12 cellular contexts compared by ENCODE assay signal in genomic region chr10:79025113-79025832, GRCh38. TPM values are rescaled to one million over a fixed set of nuclear protein-coding genes. Genes with fewer than 3 reads are reported as not detected.
A peak's percentile ranks its signal among the peaks of the same experiment; 100 is the strongest.
DNase-seq lines count a peak whose midpoint lies in the region; TF ChIP-seq lines count a peak whose summit lies in the region.
"Had no signal": no experiment of that assay in that cellular context is flagged by ENCODE, and none has a peak within 500 bp of the region (broad histone marks: within the 10 kb centered on the region; RNA-seq: fewer than 3 reads in every experiment).

No MANE protein-coding gene starts in this region.

- H3K27ac Mint-ChIP-seq in activated CD4-positive, alpha-beta T cell treated with anti-CD3 and anti-CD28 coated beads, Interleukin-2, amount 10 ng/mL, durations not matched to agents 7 days and 5 days, result no peak overlapping the region
- peak overlapping the region; percentile 2 for H3K27ac Mint-ChIP-seq in mesothelial cell of epicardium

- H3K4me1 ChIP-seq in stomach, result peaks cover 5 to 47% (median 23%) of the 10 kb centered on the region in 4 donors

- H3K27ac ChIP-seq in stomach, result peak overlapping the region in 2 of 5 donors; percentile 39 to 70
- H3K27ac ChIP-seq: neutrophil, thyroid gland had no signal

- POLR2A ChIA-PET in activated CD4-positive, alpha-beta T cell treated with anti-CD3 and anti-CD28 coated beads, Interleukin-2, amount 10 ng/mL, durations not matched to agents 7 days and 5 days (lab: Charles Lee), result no interaction called here

- H3K27me3 ChIP-seq in stomach, result no peaks in the 10 kb centered on the region
- H3K27me3 ChIP-seq: thyroid gland had no signal

- H3K4me3 ChIP-seq in stomach, result no peak overlapping the region
- H3K4me3 ChIP-seq: thyroid gland had no signal

- no peak for TF ChIP-seq POLR2A in stomach (IDR thresholded peaks at IDR 0.05)

- peaks cover 23% of the 10 kb centered on the region for H3K4me1 Mint-ChIP-seq in activated CD4-positive, alpha-beta T cell treated with anti-CD3 and anti-CD28 coated beads, Interleukin-2, amount 10 ng/mL, durations not matched to agents 7 days and 5 days
- H3K4me1 Mint-ChIP-seq in mesothelial cell of epicardium, result peaks cover 46% of the 10 kb centered on the region

- peaks cover 2% of the 10 kb centered on the region for H3K27me3 Mint-ChIP-seq in activated CD4-positive, alpha-beta T cell treated with anti-CD3 and anti-CD28 coated beads, Interleukin-2, amount 10 ng/mL, durations not matched to agents 7 days and 5 days
- no peaks in the 10 kb centered on the region for H3K27me3 Mint-ChIP-seq in mesothelial cell of epicardium (ENCODE audit: low read depth)

- H3K36me3 ChIP-seq in stomach, result no peaks in the 10 kb centered on the region
- H3K36me3 ChIP-seq: neutrophil, thyroid gland had no signal

- CTCF ChIA-PET in activated CD4-positive, alpha-beta T cell treated with anti-CD3 and anti-CD28 coated beads, Interleukin-2, amount 10 ng/mL, durations not matched to agents 7 days and 5 days (lab: Charles Lee), result interaction anchor here (1.7 to 1.8 kb wide), 2 partner anchors 10 to 12 kb away, joined by 5 read pairs; no protein-coding TSS in a partner anchor

- H3K36me3 Mint-ChIP-seq in activated CD4-positive, alpha-beta T cell treated with anti-CD3 and anti-CD28 coated beads, Interleukin-2, amount 10 ng/mL, durations not matched to agents 7 days and 5 days (ENCODE audit: low read depth), result no peaks in the 10 kb centered on the region
- H3K36me3 Mint-ChIP-seq in mesothelial cell of epicardium, result no peaks in the 10 kb centered on the region

- no peaks in the 10 kb centered on the region for H3K9me3 Mint-ChIP-seq in activated CD4-positive, alpha-beta T cell treated with anti-CD3 and anti-CD28 coated beads, Interleukin-2, amount 10 ng/mL, durations not matched to agents 7 days and 5 days
- no peaks in the 10 kb centered on the region for H3K9me3 Mint-ChIP-seq in mesothelial cell of epicardium

- TF ChIP-seq EP300 in stomach (IDR thresholded peaks at IDR 0.05), result peak; percentile 39

- 44 to 69% (median 55%) methylated on average over 21 to 23 of the region's 23 CpGs for WGBS in stomach, 5 donors

- no peak overlapping the region for H3K4me3 Mint-ChIP-seq in activated CD4-positive, alpha-beta T cell treated with anti-CD3 and anti-CD28 coated beads, Interleukin-2, amount 10 ng/mL, durations not matched to agents 7 days and 5 days
- no peak overlapping the region for H3K4me3 Mint-ChIP-seq in mesothelial cell of epicardium

- peak; percentile 29 for DNase-seq in activated CD4-positive, alpha-beta T cell treated with anti-CD3 and anti-CD28 coated beads, Interleukin-2, amount 50 U/mL, for 1 hour
- DNase-seq in activated CD4-positive, alpha-beta T cell treated with anti-CD3 and anti-CD28 coated beads, Interleukin-2, amount 10 ng/mL, durations not matched to agents 7 days and 5 days, result no peak
- DNase-seq in activated naive CD4-positive, alpha-beta T cell treated with anti-CD3 and anti-CD28 coated beads, Interleukin-2, amount 50 U/mL, for 16 hours, result peak; percentile 40
- DNase-seq in mesothelial cell of epicardium (ENCODE audit: low spot score in 2 of 2, unreplicated experiment in 2 of 2) (no peak), stomach (no peak), cerebellum (ENCODE audit: low spot score) (no peak), RPMI8226 (no peak), amniotic stem cell (lab: John Stamatoyannopoulos, UW) (no peak)
- DNase-seq: AML-193, NCI-H510A treated with DMSO at 0.1 percent for 48 hours had no signal

- intact Hi-C loops in stomach (cut with DNase I; ENCODE audit: low total_unique reads), result no loop called here

- no peak for TF ChIP-seq CTCF in mesothelial cell of epicardium (IDR thresholded peaks at IDR 0.05; ENCODE audit: unreplicated experiment)
- TF ChIP-seq CTCF in stomach (IDR thresholded peaks at IDR 0.05), result no peak

- H3K9me3 ChIP-seq in stomach, result no peaks in the 10 kb centered on the region
- H3K9me3 ChIP-seq: neutrophil, thyroid gland had no signal

RNA-seq across cellular contexts. Expression of gene ZMIZ1, which starts 43.5 kb away (rescaled TPM):
- total RNA-seq in activated CD4-positive, alpha-beta T cell treated with anti-CD3 and anti-CD28 coated beads, Interleukin-2, amount 10 ng/mL, durations not matched to agents 7 days and 5 days, result 10 to 100 TPM; 27.8 to 31.5 TPM
- total RNA-seq in mesothelial cell of epicardium, result 166 to 173 TPM (median 170 TPM) in 3 replicates
- total RNA-seq in stomach, result 100 to 1,000 TPM in 1 of 5 donors, 10 to 100 TPM in 4; 25.9 to 103 (median 67.7) TPM
- 10 to 100 TPM; 17.7 to 20.2 (median 18.2) TPM for polyA plus RNA-seq in stomach
- 53.4 TPM for total RNA-seq in cerebellum

Comparison
In these comparisons a context has a peak if more than half of its experiments do, and no peak if none do; other contexts are left out.
1. DNase-seq: peak in activated CD4-positive, alpha-beta T cell treated with anti-CD3 and anti-CD28 coated beads, Interleukin-2, amount 50 U/mL, for 1 hour (single experiment) and activated naive CD4-positive, alpha-beta T cell treated with anti-CD3 and anti-CD28 coated beads, Interleukin-2, amount 50 U/mL, for 16 hours (single experiment); none in activated CD4-positive, alpha-beta T cell treated with anti-CD3 and anti-CD28 coated beads, Interleukin-2, amount 10 ng/mL, durations not matched to agents 7 days and 5 days (single experiment), mesothelial cell of epicardium (0 of 2), stomach (single experiment), cerebellum (single experiment), RPMI8226 (single experiment) and amniotic stem cell (single experiment).